16 cellular contexts compared by ENCODE assay signal in genomic region chr6:35724059-35724458, GRCh38. TPM values are rescaled to one million over a fixed set of nuclear protein-coding genes. Genes with fewer than 3 reads are reported as not detected.
A peak's percentile ranks its signal among the peaks of the same experiment; 100 is the strongest.
DNase-seq lines count a peak whose midpoint lies in the region; ATAC-seq and TF ChIP-seq lines count a peak whose summit lies in the region.
"Had no signal": no experiment of that assay in that cellular context is flagged by ENCODE, and none has a peak within 500 bp of the region (broad histone marks: within the 10 kb centered on the region; RNA-seq: fewer than 3 reads in every experiment).

No MANE protein-coding gene starts in this region.

- no peak for ATAC-seq in T-cell (replicated peaks in 1 of 4)
- peak; percentile 11 for ATAC-seq in left lobe of liver
- ATAC-seq in gastrocnemius medialis, result no peak
- ATAC-seq in HG03571 (IDR thresholded peaks at IDR 0.05; ENCODE audit: unreplicated experiment), result no peak
- no peak for ATAC-seq in HG03378 (IDR thresholded peaks at IDR 0.05; ENCODE audit: unreplicated experiment)
- no peak for ATAC-seq in HG03108 (IDR thresholded peaks at IDR 0.05; ENCODE audit: unreplicated experiment)
- ATAC-seq: activated naive CD8-positive, alpha-beta T cell treated with anti-CD3 and anti-CD28 coated beads, Interleukin-2, amount 50 U/mL, for 24 hours had no signal

- peaks cover 78 to 82% (median 80%) of the 10 kb centered on the region in 3 donors for H3K4me1 Mint-ChIP-seq in T-cell

- H3K4me1 ChIP-seq in gastrocnemius medialis, result peaks cover 87 to 92% of the 10 kb centered on the region in 2 donors

- H3K36me3 Mint-ChIP-seq in T-cell, result no peaks in the 10 kb centered on the region

- H3K27me3 Mint-ChIP-seq in T-cell, result no peaks in the 10 kb centered on the region

- CTCF ChIA-PET in T-cell (lab: Charles Lee), result interaction anchor here in 1 of 2 donors (0.6 kb wide), 1 partner anchor 10 kb away, joined by 3 read pairs; no protein-coding TSS in a partner anchor

- intact Hi-C loops in gastrocnemius medialis (cut with DNase I; ENCODE audit: low total_unique reads), result no loop called here

- H3K27me3 ChIP-seq in gastrocnemius medialis, result no peaks in the 10 kb centered on the region

- H3K9me3 Mint-ChIP-seq in T-cell, result no peaks in the 10 kb centered on the region
- H3K9me3 Mint-ChIP-seq: activated naive CD8-positive, alpha-beta T cell treated with anti-CD3 and anti-CD28 coated beads, Interleukin-2, amount 50 U/mL, for 24 hours had no signal

- no peak overlapping the region for H3K4me3 ChIP-seq in gastrocnemius medialis

- H3K36me3 ChIP-seq in gastrocnemius medialis, result no peaks in the 10 kb centered on the region

- peak overlapping the region; percentile 80 to 94 for H3K27ac Mint-ChIP-seq in T-cell
- H3K27ac Mint-ChIP-seq: activated naive CD8-positive, alpha-beta T cell treated with anti-CD3 and anti-CD28 coated beads, Interleukin-2, amount 50 U/mL, for 24 hours had no signal

- H3K9me3 ChIP-seq in gastrocnemius medialis, result no peaks in the 10 kb centered on the region
- H3K9me3 ChIP-seq: SK-N-SH had no signal

- POLR2A ChIA-PET in T-cell (lab: Charles Lee), result interaction anchor here (0.6 to 0.7 kb wide), 3 partner anchors 52 to 376 kb away, joined by 3 to 4 read pairs (median 4); no protein-coding TSS in a partner anchor

- H3K4me3 Mint-ChIP-seq in T-cell, result peak overlapping the region in 1 of 3 donors; percentile 74
- H3K4me3 Mint-ChIP-seq: activated naive CD8-positive, alpha-beta T cell treated with anti-CD3 and anti-CD28 coated beads, Interleukin-2, amount 50 U/mL, for 24 hours had no signal

- TF ChIP-seq POLR2A in gastrocnemius medialis (IDR thresholded peaks at IDR 0.05), result no peak

- in situ Hi-C loops in gastrocnemius medialis (cut with MboI; ENCODE audit: low sequenced_read_pairs in 4 of 4), result no loop called here

- peak overlapping the region; percentile 98 for H3K27ac ChIP-seq in C4-2B
- H3K27ac ChIP-seq in gastrocnemius medialis, result peak overlapping the region; percentile 99 to 100 (median 100)

- TF ChIP-seq CTCF in C4-2B (conservative IDR thresholded peaks at IDR 0.05) (no peak), gastrocnemius medialis (IDR thresholded peaks at IDR 0.05 in 4 of 5, conservative IDR thresholded peaks at IDR 0.05 in 1 of 5) (no peak)

- DNase-seq in T-cell (no peak), left lobe of liver (ENCODE audit: low spot score) (peak; percentile 84), gastrocnemius medialis (no peak)
- no peak for DNase-seq in activated CD4-positive, alpha-beta T cell treated with anti-CD3 and anti-CD28 coated beads, Interleukin-2, amount 50 U/mL, for 48 hours
- DNase-seq: activated CD8-positive, alpha-beta memory T cell treated with anti-CD3 and anti-CD28 coated beads, Interleukin-2, amount 50 U/mL, for 48 hours; activated naive CD8-positive, alpha-beta T cell treated with anti-CD3 and anti-CD28 coated beads, Interleukin-2, amount 50 U/mL, for 24 hours; foreskin fibroblast; GOT3; Karpas-422; NCI-H2029; NCI-H774 had no signal

RNA-seq across cellular contexts. Expression of gene ARMC12, which starts 12.8 kb away (rescaled TPM):
- 1 to 10 TPM in 2 of 5 donors, under 1 TPM in 3; 0.63 to 1.8 (median 0.90) TPM for total RNA-seq in T-cell
- 4.6 TPM for total RNA-seq in left lobe of liver
- 1 to 10 TPM in 1 of 4 donors, not detected in 3; 6.2 TPM for total RNA-seq in gastrocnemius medialis

RNA-seq across cellular contexts. Expression of gene FKBP5, which starts 35.3 kb away (rescaled TPM):
- total RNA-seq in T-cell (100 to 1,000 TPM in 1 of 5 donors, 10 to 100 TPM in 4; 61.4 to 130 (median 63.9) TPM), left lobe of liver (156 TPM), gastrocnemius medialis (1,000 to 10,000 TPM in 2 of 4 donors, 100 to 1,000 TPM in 2; 665 to 1,753 (median 1,205) TPM)

RNA-seq across cellular contexts. Expression of gene CLPSL2, which starts 52.3 kb away (rescaled TPM):
- not detected for total RNA-seq in T-cell
- not detected for total RNA-seq in left lobe of liver
- not detected for total RNA-seq in gastrocnemius medialis

RNA-seq across cellular contexts. Expression of gene CLPSL1, which starts 56.8 kb away (rescaled TPM):
- not detected for total RNA-seq in T-cell
- not detected for total RNA-seq in left lobe of liver
- not detected for total RNA-seq in gastrocnemius medialis
